Comparison of ENCODE assay signal across 8 cellular contexts in genomic region chr14:91511014-91511466, GRCh38. TPM values are rescaled to one million over a fixed set of nuclear protein-coding genes. Genes with fewer than 3 reads are reported as not detected.
A peak's percentile ranks its signal among the peaks of the same experiment; 100 is the strongest.
DNase-seq lines count a peak whose midpoint lies in the region; ATAC-seq, FAIRE-seq and TF ChIP-seq lines count a peak whose summit lies in the region.

No MANE protein-coding gene starts in this region.

- CTCF ChIA-PET in AG04449 (lab: Yijun Ruan, JAX), result no interaction called here
- CTCF ChIA-PET in RWPE1 (lab: Yijun Ruan, JAX), result no interaction called here

- WGBS in esophagus muscularis mucosa, result 48% methylated on average over 12 of the region's 12 CpGs

- H3K4me3 ChIP-seq in AG04449 (ENCODE audit: low read depth, low read length) (peak overlapping the region; percentile 80), esophagus muscularis mucosa (peak overlapping the region; percentile 86 to 99 (median 94)), parathyroid adenoma (ENCODE audit: low read depth, low read length) (peak overlapping the region; percentile 94)

- DNase-seq in AG04449 (ENCODE audit: low read depth, low spot score) (no peak), RWPE1 (ENCODE audit: low spot score) (peak; percentile 25), esophagus muscularis mucosa (ENCODE audit: extremely low spot score) (no peak), RCC 7860 (ENCODE audit: low spot score) (no peak), inferior parietal cortex (ENCODE audit: extremely low spot score) (no peak)

- H3K4me1 ChIP-seq in esophagus muscularis mucosa (peaks cover 21 to 31% (median 27%) of the 10 kb centered on the region in 4 donors), parathyroid adenoma (peaks cover 9% of the 10 kb centered on the region)

- intact Hi-C loops in esophagus muscularis mucosa (cut with DNase I), result no loop called here

- no peak for TF ChIP-seq EP300 in esophagus muscularis mucosa (IDR thresholded peaks at IDR 0.05)

- H3K4me2 ChIP-seq in parathyroid adenoma (ENCODE audit: low read length), result peak overlapping the region; percentile 46

- H3K9me3 ChIP-seq in esophagus muscularis mucosa, result no peaks in the 10 kb centered on the region
- no peaks in the 10 kb centered on the region for H3K9me3 ChIP-seq in parathyroid adenoma (ENCODE audit: control insufficient read depth, low read length)

- TF ChIP-seq CTCF in AG04449 (IDR thresholded peaks at IDR 0.05; ENCODE audit: insufficient read depth, low read length, missing control alignments) (no peak), RWPE1 (conservative IDR thresholded peaks at IDR 0.05; ENCODE audit: low read depth) (no peak), esophagus muscularis mucosa (IDR thresholded peaks at IDR 0.05) (no peak), parathyroid adenoma (IDR thresholded peaks at IDR 0.05) (no peak)

- peak overlapping the region; percentile 91 for H2AFZ ChIP-seq in parathyroid adenoma

- H3K27me3 ChIP-seq in esophagus muscularis mucosa (no peaks in the 10 kb centered on the region), parathyroid adenoma (ENCODE audit: control insufficient read depth, insufficient read depth, low read length) (no peaks in the 10 kb centered on the region)

- ATAC-seq in GM18870 (IDR thresholded peaks at IDR 0.05; ENCODE audit: unreplicated experiment) (peak; percentile 3), GM18867 (IDR thresholded peaks at IDR 0.05; ENCODE audit: unreplicated experiment) (no peak)

- H3K27ac ChIP-seq in RWPE1 (peak overlapping the region; percentile 98), esophagus muscularis mucosa (replicated peaks in 1 of 4) (peak overlapping the region; percentile 98 to 100 (median 98)), parathyroid adenoma (peak overlapping the region; percentile 96)

- POLR2A ChIA-PET in AG04449 (lab: Yijun Ruan, JAX), result no interaction called here
- POLR2A ChIA-PET in RWPE1 (lab: Yijun Ruan, JAX; ENCODE audit: low non-redundant PET), result no interaction called here

- H3K9ac ChIP-seq in parathyroid adenoma, result peak overlapping the region; percentile 93

- peaks cover 12% of the 10 kb centered on the region for H3K79me2 ChIP-seq in parathyroid adenoma

- FAIRE-seq in RCC 7860 (lab: Jason Lieb, UNC), result no peak

- H3K36me3 ChIP-seq in esophagus muscularis mucosa (peaks cover 0 to 5% (median 0%) of the 10 kb centered on the region in 4 donors), parathyroid adenoma (ENCODE audit: control insufficient read depth, insufficient read depth, low read length) (no peaks in the 10 kb centered on the region)

- TF ChIP-seq POLR2A in esophagus muscularis mucosa (IDR thresholded peaks at IDR 0.05; ENCODE audit: low read depth), result no peak

RNA-seq across cellular contexts. Expression of gene PPP4R3A, which starts 0.9 kb away (rescaled TPM):
- total RNA-seq in esophagus muscularis mucosa, result 10 to 100 TPM; 60.2 to 78.5 (median 70.4) TPM
